Comparison of ENCODE assay signal across 37 cellular contexts in the genomic region with DNA sequence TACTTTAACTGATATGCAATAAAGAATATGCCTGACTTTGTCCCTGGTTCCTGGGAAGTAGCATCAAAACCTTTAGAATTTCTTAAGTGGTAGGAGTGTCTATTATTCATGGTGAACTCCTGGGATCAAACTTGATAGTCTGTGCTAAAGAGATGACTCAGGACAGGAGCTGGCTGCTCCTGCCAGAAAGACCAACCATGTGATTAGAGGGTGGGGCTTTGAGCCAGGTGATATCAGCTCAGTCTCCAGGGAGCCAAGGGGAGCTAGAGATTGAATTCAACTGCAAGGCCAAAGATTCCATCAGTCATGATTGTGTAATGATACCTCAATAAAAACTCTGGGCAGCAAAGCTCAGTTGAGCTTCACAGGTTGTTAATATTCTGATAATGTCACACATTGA. TPM values are rescaled to one million over a fixed set of nuclear protein-coding genes. Genes with fewer than 3 reads are reported as not detected.
A peak's percentile ranks its signal among the peaks of the same experiment; 100 is the strongest.
DNase-seq lines count a peak whose midpoint lies in the region; ATAC-seq, FAIRE-seq and TF ChIP-seq lines count a peak whose summit lies in the region.
"Had no signal": no experiment of that assay in that cellular context is flagged by ENCODE, and none has a peak within 500 bp of the region (broad histone marks: within the 10 kb centered on the region; RNA-seq: fewer than 3 reads in every experiment).

No MANE protein-coding gene starts in this region.

- intact Hi-C loops in psoas muscle (cut with DNase I): loop anchor here in 1 of 2 donors (5.0 kb wide), 1 partner anchor 122 kb away; no protein-coding TSS in a partner anchor

- H3K4me3 ChIP-seq in astrocyte (ENCODE audit: insufficient read depth, low read depth, low read length): no peak overlapping the region
- no peak overlapping the region for H3K4me3 ChIP-seq in small intestine (ENCODE audit: low read depth in 1 of 2, low read length in 2 of 2)
- no peak overlapping the region for H3K4me3 ChIP-seq in psoas muscle
- H3K4me3 ChIP-seq: HAP-1, heart left ventricle, lung, ovary, smooth muscle cell, testis had no signal

- H3K27me3 Mint-ChIP-seq in astrocyte (ENCODE audit: low read depth, unreplicated experiment): no peaks in the 10 kb centered on the region
- H3K27me3 Mint-ChIP-seq in activated naive CD4-positive, alpha-beta T cell treated with anti-CD3 and anti-CD28 coated beads, Interleukin-2, amount 10 ng/mL, durations not matched to agents 7 days and 5 days: no peaks in the 10 kb centered on the region
- H3K27me3 Mint-ChIP-seq: activated CD4-positive, alpha-beta memory T cell treated with anti-CD3 and anti-CD28 coated beads, Interleukin-2, amount 10 ng/mL, durations not matched to agents 7 days and 5 days had no signal

- H3K27ac Mint-ChIP-seq in astrocyte (ENCODE audit: unreplicated experiment): no peak overlapping the region
- H3K27ac Mint-ChIP-seq in activated naive CD4-positive, alpha-beta T cell treated with anti-CD3 and anti-CD28 coated beads, Interleukin-2, amount 10 ng/mL, durations not matched to agents 7 days and 5 days: no peak overlapping the region
- H3K27ac Mint-ChIP-seq: activated CD4-positive, alpha-beta memory T cell treated with anti-CD3 and anti-CD28 coated beads, Interleukin-2, amount 10 ng/mL, durations not matched to agents 7 days and 5 days; activated naive CD4-positive, alpha-beta T cell treated with anti-CD3 and anti-CD28 coated beads, Interleukin-2, amount 50 U/mL, for 72 hours; activated T-helper 2 cell treated with anti-CD3 and anti-CD28 coated beads, Interferon-gamma antibody, Interleukin-2, Interleukin-4, amounts not matched to agents 10 μg/mL and 5 μg/mL and 100 μg/mL, durations not matched to agents 14 hours and 24 hours and 36 hours had no signal

- TF ChIP-seq CTCF in astrocyte (IDR thresholded peaks at IDR 0.05; ENCODE audit: insufficient read depth, low read depth, low read length) (no peak), foreskin keratinocyte (conservative IDR thresholded peaks at IDR 0.05) (no peak), psoas muscle (IDR thresholded peaks at IDR 0.05) (no peak)

- H3K36me3 ChIP-seq in astrocyte (ENCODE audit: insufficient read depth, low read length): no peaks in the 10 kb centered on the region
- H3K36me3 ChIP-seq in small intestine (ENCODE audit: control insufficient read depth in 2 of 2, insufficient read depth in 2 of 2, low read length in 2 of 2): no peaks in the 10 kb centered on the region
- no peaks in the 10 kb centered on the region for H3K36me3 ChIP-seq in psoas muscle (ENCODE audit: insufficient read depth in 1 of 2, low read depth in 1 of 2)
- H3K36me3 ChIP-seq: HAP-1, heart left ventricle, ovary had no signal

- H3K4me2 ChIP-seq in astrocyte (ENCODE audit: low read length): no peak overlapping the region
- H3K4me2 ChIP-seq: smooth muscle cell had no signal

- H2AFZ ChIP-seq in astrocyte (ENCODE audit: low read depth, low read length): no peak overlapping the region

- H3K9me3 Mint-ChIP-seq in astrocyte (ENCODE audit: unreplicated experiment): peaks cover 2% of the 10 kb centered on the region
- H3K9me3 Mint-ChIP-seq in activated naive CD4-positive, alpha-beta T cell treated with anti-CD3 and anti-CD28 coated beads, Interleukin-2, amount 10 ng/mL, durations not matched to agents 7 days and 5 days: no peaks in the 10 kb centered on the region
- H3K9me3 Mint-ChIP-seq: activated CD4-positive, alpha-beta memory T cell treated with anti-CD3 and anti-CD28 coated beads, Interleukin-2, amount 10 ng/mL, durations not matched to agents 7 days and 5 days; activated naive CD4-positive, alpha-beta T cell treated with anti-CD3 and anti-CD28 coated beads, Interleukin-2, amount 50 U/mL, for 72 hours; activated T-helper 2 cell treated with anti-CD3 and anti-CD28 coated beads, Interferon-gamma antibody, Interleukin-2, Interleukin-4, amounts not matched to agents 10 μg/mL and 5 μg/mL and 100 μg/mL, durations not matched to agents 14 hours and 24 hours and 36 hours had no signal

- H3K36me3 Mint-ChIP-seq in astrocyte (ENCODE audit: low read depth, unreplicated experiment): no peaks in the 10 kb centered on the region
- H3K36me3 Mint-ChIP-seq in activated naive CD4-positive, alpha-beta T cell treated with anti-CD3 and anti-CD28 coated beads, Interleukin-2, amount 10 ng/mL, durations not matched to agents 7 days and 5 days: no peaks in the 10 kb centered on the region
- H3K36me3 Mint-ChIP-seq: activated naive CD4-positive, alpha-beta T cell treated with anti-CD3 and anti-CD28 coated beads, Interleukin-2, amount 50 U/mL, for 72 hours had no signal

- H3K27me3 ChIP-seq in astrocyte (ENCODE audit: insufficient read depth, low read length) (peaks cover 12% of the 10 kb centered on the region), foreskin keratinocyte (no peaks in the 10 kb centered on the region), small intestine (ENCODE audit: control insufficient read depth in 2 of 2, insufficient read depth in 2 of 2, low read length in 2 of 2) (no peaks in the 10 kb centered on the region), psoas muscle (ENCODE audit: insufficient read depth in 3 of 3, low read length in 2 of 3) (no peaks in the 10 kb centered on the region)
- H3K27me3 ChIP-seq: heart left ventricle, ovary, testis had no signal

- no peaks in the 10 kb centered on the region for H3K9me3 ChIP-seq in astrocyte (ENCODE audit: insufficient read depth, low read depth, low read length)
- H3K9me3 ChIP-seq in small intestine (ENCODE audit: control insufficient read depth, low read depth): no peaks in the 10 kb centered on the region
- H3K9me3 ChIP-seq in psoas muscle: no peaks in the 10 kb centered on the region
- H3K9me3 ChIP-seq: Caco-2, HAP-1, ovary, testis had no signal

- no peaks in the 10 kb centered on the region for H3K79me2 ChIP-seq in astrocyte (ENCODE audit: insufficient read depth, low read length)

- DNase-seq in NCI-H2171 treated with DMSO at 0.1 percent for 48 hours (lab: John Stamatoyannopoulos, UW) (peak; percentile 5), NCI-H2171 (lab: John Stamatoyannopoulos, UW) (no peak), astrocyte (ENCODE audit: low read depth) (peak; percentile 4), foreskin keratinocyte (peak; percentile 51 to 78), small intestine (peak; percentile 88), KG1 (lab: John Stamatoyannopoulos, UW) (no peak), psoas muscle (no peak)
- DNase-seq in activated naive CD4-positive, alpha-beta T cell treated with anti-CD3 and anti-CD28 coated beads, Interleukin-2, amount 10 ng/mL, durations not matched to agents 7 days and 5 days: no peak
- DNase-seq: activated CD4-positive, alpha-beta memory T cell treated with anti-CD3 and anti-CD28 coated beads, Interleukin-2, amount 10 ng/mL, durations not matched to agents 7 days and 5 days; activated CD8-positive, alpha-beta memory T cell treated with anti-CD3 and anti-CD28 coated beads, Interleukin-2, amount 50 U/mL, for 48 hours; aorta; Caco-2; caudate nucleus; cortex of kidney; DMS79 treated with DMSO at 0.1 percent for 48 hours; effector memory CD4-positive, alpha-beta T cell; foreskin melanocyte; GDM1; heart left ventricle; kidney glomerular epithelial cell; NCI-H1092; NCI-H1694 treated with DMSO at 0.1 percent for 48 hours; ovary; SHP77 treated with DMSO at 0.1 percent for 48 hours; stimulated activated CD4-positive, alpha-beta T cell treated with anti-CD3 and anti-CD28 coated beads, Interleukin-1b, Interleukin-23, amount 100 ng/mL, for 48 hours; stimulated activated naive CD8-positive, alpha-beta T cell treated with anti-CD3 and anti-CD28 coated beads, Interleukin-15, Interleukin-2, amounts not matched to agents 100 U/mL and 50 U/mL, for 24 hours; testis had no signal

- no peak overlapping the region for H3K4me3 Mint-ChIP-seq in astrocyte (ENCODE audit: unreplicated experiment)
- H3K4me3 Mint-ChIP-seq in activated naive CD4-positive, alpha-beta T cell treated with anti-CD3 and anti-CD28 coated beads, Interleukin-2, amount 10 ng/mL, durations not matched to agents 7 days and 5 days: no peak overlapping the region
- H3K4me3 Mint-ChIP-seq: activated CD4-positive, alpha-beta memory T cell treated with anti-CD3 and anti-CD28 coated beads, Interleukin-2, amount 10 ng/mL, durations not matched to agents 7 days and 5 days had no signal

- H3K9ac ChIP-seq in astrocyte (ENCODE audit: low read length): no peak overlapping the region

- no peaks in the 10 kb centered on the region for H3K4me1 Mint-ChIP-seq in astrocyte (ENCODE audit: low read depth, unreplicated experiment)
- no peaks in the 10 kb centered on the region for H3K4me1 Mint-ChIP-seq in activated naive CD4-positive, alpha-beta T cell treated with anti-CD3 and anti-CD28 coated beads, Interleukin-2, amount 10 ng/mL, durations not matched to agents 7 days and 5 days
- H3K4me1 Mint-ChIP-seq: activated CD4-positive, alpha-beta memory T cell treated with anti-CD3 and anti-CD28 coated beads, Interleukin-2, amount 10 ng/mL, durations not matched to agents 7 days and 5 days had no signal

- H3K4me1 ChIP-seq in astrocyte (ENCODE audit: insufficient read depth, low read length) (no peaks in the 10 kb centered on the region), foreskin keratinocyte (no peaks in the 10 kb centered on the region), small intestine (ENCODE audit: control insufficient read depth in 2 of 2, insufficient read depth in 1 of 2, low read depth in 1 of 2, low read length in 1 of 2) (peaks cover 0 to 5% of the 10 kb centered on the region in 2 donors), psoas muscle (no peaks in the 10 kb centered on the region)
- H3K4me1 ChIP-seq: HAP-1, heart left ventricle, testis had no signal

- CTCF ChIA-PET in activated naive CD4-positive, alpha-beta T cell treated with anti-CD3 and anti-CD28 coated beads, Interleukin-2, amount 10 ng/mL, durations not matched to agents 7 days and 5 days (lab: Charles Lee): interaction anchor here (1.3 to 1.8 kb wide), 3 partner anchors 128 to 288 kb away, joined by 6 to 9 read pairs (median 6); no protein-coding TSS in a partner anchor

- ATAC-seq in foreskin keratinocyte (peak; percentile 95), psoas muscle (no peak)
- ATAC-seq: activated naive CD4-positive, alpha-beta T cell treated with anti-CD3 and anti-CD28 coated beads, Interleukin-2, amount 50 U/mL, for 72 hours; heart left ventricle; Panc1; stimulated activated naive CD8-positive, alpha-beta T cell treated with anti-CD3 and anti-CD28 coated beads, Interleukin-15, Interleukin-2, amounts not matched to agents 100 U/mL and 50 U/mL, for 24 hours had no signal

- FAIRE-seq in astrocyte (lab: Jason Lieb, UNC) (no peak), small intestine (lab: Jason Lieb, UNC) (no peak)

- H4K20me1 ChIP-seq in astrocyte (ENCODE audit: insufficient read depth, low read length): no peaks in the 10 kb centered on the region

- H3K27ac ChIP-seq in astrocyte (ENCODE audit: low read depth, low read length): no peak overlapping the region
- H3K27ac ChIP-seq in foreskin keratinocyte: no peak overlapping the region
- H3K27ac ChIP-seq in small intestine (ENCODE audit: low read depth in 1 of 2, low read length in 1 of 2): no peak overlapping the region
- H3K27ac ChIP-seq in psoas muscle: no peak overlapping the region
- H3K27ac ChIP-seq: C4-2B, heart left ventricle, ovary, testis had no signal

RNA-seq across cellular contexts. Expression of gene TMC3, which starts 20.6 kb away (rescaled TPM):
- total RNA-seq in astrocyte (0.22 and 0.52 TPM in 2 replicates), foreskin keratinocyte (not detected in 2 replicates), psoas muscle (not detected)
- polyA plus RNA-seq in foreskin keratinocyte (not detected in 2 replicates), small intestine (under 1 TPM in 1 of 3 donors, not detected in 2; 0.25 TPM), psoas muscle (not detected)
- total RNA-seq: A172; activated CD4-positive, alpha-beta memory T cell treated with anti-CD3 and anti-CD28 coated beads, Interleukin-2, amount 10 ng/mL, durations not matched to agents 7 days and 5 days; activated naive CD4-positive, alpha-beta T cell treated with anti-CD3 and anti-CD28 coated beads, Interleukin-2, amount 50 U/mL, for 72 hours; activated T-helper 2 cell treated with anti-CD3 and anti-CD28 coated beads, Interferon-gamma antibody, Interleukin-2, Interleukin-4, amounts not matched to agents 10 μg/mL and 5 μg/mL and 100 μg/mL, durations not matched to agents 14 hours and 24 hours and 36 hours; Caco-2; smooth muscle cell had no signal
- polyA plus RNA-seq: aorta, esophagus, heart left ventricle, lung, neural cell, ovary, smooth muscle cell had no signal

Comparison
In these comparisons a context has a peak if more than half of its experiments do, and no peak if none do; other contexts are left out.
1. DNase-seq: peak in NCI-H2171 treated with DMSO at 0.1 percent for 48 hours (single experiment), astrocyte (single experiment), foreskin keratinocyte (2 of 2) and small intestine (single experiment); none in NCI-H2171 (single experiment), KG1 (single experiment), psoas muscle (0 of 2) and activated naive CD4-positive, alpha-beta T cell treated with anti-CD3 and anti-CD28 coated beads, Interleukin-2, amount 10 ng/mL, durations not matched to agents 7 days and 5 days (single experiment).